Comparison of ENCODE assay signal across 2 cellular contexts in genomic region chr12:27607611-27608010, GRCh38.
TF ChIP-seq lines count a peak whose summit lies in the region.

No MANE protein-coding gene starts in this region.

TF ChIP-seq in SK-N-SH, 30 proteins besides CTCF, POLR2A, EP300 and RAD21 (continued from another document):
- TF ChIP-seq IRF3 (IDR thresholded peaks at IDR 0.05; ENCODE audit: low read depth, low read length) (no peak), USF2 (IDR thresholded peaks at IDR 0.05; ENCODE audit: borderline replicate concordance, low read depth, low read length) (no peak), MEF2A (IDR thresholded peaks at IDR 0.05; ENCODE audit: borderline replicate concordance, low read depth) (no peak), NFIC (IDR thresholded peaks at IDR 0.05; ENCODE audit: borderline replicate concordance) (no peak)

TF ChIP-seq in SK-N-SH treated with all-trans-retinoic acid at 6 μM for 48 hours, 23 proteins besides CTCF, POLR2A, EP300 and RAD21 (continued from another document):
- TF ChIP-seq RARB (CRISPR knock-in tag; IDR thresholded peaks at IDR 0.05) (no peak), CREB5 (CRISPR knock-in tag; IDR thresholded peaks at IDR 0.05; ENCODE audit: low read depth) (no peak), ZNF70 (CRISPR knock-in tag; IDR thresholded peaks at IDR 0.05) (no peak), POU6F1 (CRISPR knock-in tag; IDR thresholded peaks at IDR 0.05; ENCODE audit: borderline replicate concordance, low read depth) (no peak)
